ENCODE assay signal across 17 cellular contexts in the genomic region with DNA sequence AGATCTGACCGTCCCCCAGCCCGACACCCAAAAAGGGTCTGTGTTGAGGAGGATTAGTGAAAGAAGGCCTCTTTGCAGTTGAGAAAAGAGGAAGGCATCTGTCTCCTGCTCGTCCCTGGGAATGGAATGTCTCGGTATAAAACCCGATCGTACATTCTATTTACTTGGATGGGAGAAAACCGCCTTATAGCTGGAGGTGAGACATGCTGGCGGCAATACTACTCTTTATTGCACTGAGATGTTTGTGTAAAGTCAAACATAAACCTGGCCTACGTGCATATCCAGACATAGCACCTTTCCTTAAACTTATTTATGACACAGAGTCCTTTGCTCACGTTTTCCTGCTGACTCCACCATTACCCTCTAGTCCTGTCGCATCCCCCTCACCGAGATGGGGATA. TPM values are rescaled to one million over a fixed set of nuclear protein-coding genes. Genes with fewer than 3 reads are reported as not detected.
A peak's percentile ranks its signal among the peaks of the same experiment; 100 is the strongest.
DNase-seq lines count a peak whose midpoint lies in the region; ATAC-seq and TF ChIP-seq lines count a peak whose summit lies in the region.
"Had no signal": no experiment of that assay in that cellular context is flagged by ENCODE, and none has a peak within 500 bp of the region (broad histone marks: within the 10 kb centered on the region; RNA-seq: fewer than 3 reads in every experiment).

No MANE protein-coding gene starts in this region.

- H3K4me2 ChIP-seq in PC-9: no peak overlapping the region

- BruUV-seq in PC-9 (replicated peaks; lab: Mats Ljungman, UMichigan): no TSS peak

- peaks cover 54% of the 10 kb centered on the region for H3K36me3 ChIP-seq in PC-9 (ENCODE audit: low read depth)

- H3K27ac Mint-ChIP-seq in central memory CD8-positive, alpha-beta T cell (ENCODE audit: low read depth): peak overlapping the region; percentile 50
- H3K27ac Mint-ChIP-seq in neural crest cell (ENCODE audit: unreplicated experiment): no peak overlapping the region
- peak overlapping the region; percentile 19 for H3K27ac Mint-ChIP-seq in type B pancreatic cell
- no peak overlapping the region for H3K27ac Mint-ChIP-seq in activated CD4-positive, alpha-beta memory T cell treated with anti-CD3 and anti-CD28 coated beads for 36 hours

- peak overlapping the region; percentile 99; the same call in 1 of the 2 replicates for H3K27ac ChIP-seq in PC-9

- H3K79me2 ChIP-seq in PC-9 (ENCODE audit: low read depth): peaks cover 74% of the 10 kb centered on the region

- H3K27me3 ChIP-seq in PC-9 (ENCODE audit: insufficient read depth, low read depth): no peaks in the 10 kb centered on the region

- ATAC-seq in central memory CD8-positive, alpha-beta T cell (replicated peaks; ENCODE audit: extremely low read depth, poor library complexity, severe bottlenecking): no peak
- no peak for ATAC-seq in GM21723 (IDR thresholded peaks at IDR 0.05; ENCODE audit: unreplicated experiment)

- H2AFZ ChIP-seq in PC-9: no peak overlapping the region

- H3F3A ChIP-seq in PC-9 (ENCODE audit: insufficient read depth, low read depth): peaks cover 54% of the 10 kb centered on the region

- peaks cover 43% of the 10 kb centered on the region for H3K36me3 Mint-ChIP-seq in central memory CD8-positive, alpha-beta T cell (ENCODE audit: insufficient read depth)
- H3K36me3 Mint-ChIP-seq in neural crest cell (ENCODE audit: low read depth): peaks cover 21% of the 10 kb centered on the region
- peaks cover 39% of the 10 kb centered on the region for H3K36me3 Mint-ChIP-seq in type B pancreatic cell
- H3K36me3 Mint-ChIP-seq in activated CD4-positive, alpha-beta memory T cell treated with anti-CD3 and anti-CD28 coated beads for 36 hours: peaks cover 48% of the 10 kb centered on the region

- no peaks in the 10 kb centered on the region for H3K9me3 Mint-ChIP-seq in central memory CD8-positive, alpha-beta T cell
- H3K9me3 Mint-ChIP-seq in neural crest cell (no peaks in the 10 kb centered on the region), type B pancreatic cell (no peaks in the 10 kb centered on the region)
- no peaks in the 10 kb centered on the region for H3K9me3 Mint-ChIP-seq in activated CD4-positive, alpha-beta memory T cell treated with anti-CD3 and anti-CD28 coated beads for 36 hours
- H3K9me3 Mint-ChIP-seq: CD4-positive, CD25-positive, alpha-beta regulatory T cell had no signal

- H3K27me3 Mint-ChIP-seq in central memory CD8-positive, alpha-beta T cell: no peaks in the 10 kb centered on the region
- H3K27me3 Mint-ChIP-seq in neural crest cell (ENCODE audit: low read depth): no peaks in the 10 kb centered on the region
- no peaks in the 10 kb centered on the region for H3K27me3 Mint-ChIP-seq in type B pancreatic cell
- no peaks in the 10 kb centered on the region for H3K27me3 Mint-ChIP-seq in activated CD4-positive, alpha-beta memory T cell treated with anti-CD3 and anti-CD28 coated beads for 36 hours
- H3K27me3 Mint-ChIP-seq: CD4-positive, CD25-positive, alpha-beta regulatory T cell had no signal

- no peaks in the 10 kb centered on the region for H3K9me2 ChIP-seq in PC-9 (ENCODE audit: insufficient read depth)

- H4K20me1 ChIP-seq in PC-9 (ENCODE audit: insufficient read depth): no peaks in the 10 kb centered on the region

- POLR2A ChIA-PET in PC-9 (lab: Charles Lee; ENCODE audit: unreplicated experiment): no interaction called here
- POLR2A ChIA-PET in activated CD4-positive, alpha-beta memory T cell treated with anti-CD3 and anti-CD28 coated beads for 36 hours (lab: Charles Lee): no interaction called here

- no peaks in the 10 kb centered on the region for H3K9me3 ChIP-seq in PC-9 (ENCODE audit: insufficient read depth, low read depth)
- H3K9me3 ChIP-seq: HAP-1 had no signal

- H3K4me1 Mint-ChIP-seq in central memory CD8-positive, alpha-beta T cell: peaks cover 70% of the 10 kb centered on the region
- peaks cover 31% of the 10 kb centered on the region for H3K4me1 Mint-ChIP-seq in neural crest cell
- peaks cover 24% of the 10 kb centered on the region for H3K4me1 Mint-ChIP-seq in type B pancreatic cell (ENCODE audit: unreplicated experiment)
- peaks cover 56% of the 10 kb centered on the region for H3K4me1 Mint-ChIP-seq in activated CD4-positive, alpha-beta memory T cell treated with anti-CD3 and anti-CD28 coated beads for 36 hours (ENCODE audit: low read depth)

- peaks cover 72% of the 10 kb centered on the region for H3K4me1 ChIP-seq in PC-9 (replicated peaks; ENCODE audit: insufficient read depth)

- H3K4me3 ChIP-seq in PC-9: no peak overlapping the region
- H3K4me3 ChIP-seq: HAP-1 had no signal

- no peak overlapping the region for H3K4me3 Mint-ChIP-seq in central memory CD8-positive, alpha-beta T cell
- peak overlapping the region; percentile 40 for H3K4me3 Mint-ChIP-seq in neural crest cell
- H3K4me3 Mint-ChIP-seq in type B pancreatic cell: peak overlapping the region; percentile 42
- no peak overlapping the region for H3K4me3 Mint-ChIP-seq in activated CD4-positive, alpha-beta memory T cell treated with anti-CD3 and anti-CD28 coated beads for 36 hours

- TF ChIP-seq CTCF in PC-9 (conservative IDR thresholded peaks at IDR 0.05): no peak
- TF ChIP-seq CTCF in neural crest cell (conservative IDR thresholded peaks at IDR 0.05): no peak
- no peak for TF ChIP-seq CTCF in type B pancreatic cell (conservative IDR thresholded peaks at IDR 0.05)

- CTCF ChIA-PET in PC-9 (lab: Charles Lee): no interaction called here
- CTCF ChIA-PET in activated CD4-positive, alpha-beta memory T cell treated with anti-CD3 and anti-CD28 coated beads for 36 hours (lab: Charles Lee): no interaction called here

- intact Hi-C loops in PC-9 (cut with micrococcal nuclease; ENCODE audit: unreplicated experiment): no loop called here
- intact Hi-C loops in activated CD4-positive, alpha-beta memory T cell treated with anti-CD3 and anti-CD28 coated beads for 36 hours (cut with micrococcal nuclease): loop anchor here (10.0 kb wide), 1 partner anchor 167 kb away; a partner anchor contains a TSS

- no peak for DNase-seq in PC-9
- no peak for DNase-seq in central memory CD8-positive, alpha-beta T cell (ENCODE audit: low spot score in 2 of 2)
- no peak for DNase-seq in neural crest cell (ENCODE audit: low read depth, low spot score)
- no peak for DNase-seq in type B pancreatic cell (ENCODE audit: extremely low spot score, unreplicated experiment)
- DNase-seq in activated naive CD4-positive, alpha-beta T cell treated with anti-CD3 and anti-CD28 coated beads, Interleukin-2, amount 50 U/mL, for 16 hours: no peak
- no peak for DNase-seq in activated CD4-positive, alpha-beta memory T cell treated with anti-CD3 and anti-CD28 coated beads for 36 hours
- DNase-seq: Calu3; CD4-positive, CD25-positive, alpha-beta regulatory T cell; NCI-H1417 treated with DMSO at 0.1 percent for 48 hours; NCI-H1930; NCI-H526 treated with DMSO at 0.1 percent for 48 hours; NK-92 treated with Interleukin-12 subunit alpha and Interleukin-12 subunit beta, amount 100 ng/mL, for 24 hours; SIG-M5 had no signal

RNA-seq across cellular contexts. Expression of a gene that starts 4.5 kb away (rescaled TPM):
- total RNA-seq in PC-9 (2021) (83.0 and 95.8 TPM in 2 replicates), neural crest cell (44.6 and 44.9 TPM in 2 replicates), type B pancreatic cell (ENCODE audit: low replicate concordance) (42.6 and 44.1 TPM in 2 replicates)
- 10 to 100 TPM; 47.5 to 48.6 TPM for total RNA-seq in activated CD4-positive, alpha-beta memory T cell treated with anti-CD3 and anti-CD28 coated beads for 36 hours

RNA-seq across cellular contexts. Expression of a gene that starts 4.7 kb away (rescaled TPM):
- total RNA-seq in PC-9 (2021) (70.9 and 79.2 TPM in 2 replicates), neural crest cell (27.4 and 30.3 TPM in 2 replicates), type B pancreatic cell (ENCODE audit: low replicate concordance) (22.0 and 24.7 TPM in 2 replicates)
- 10 to 100 TPM; 33.7 to 35.9 TPM for total RNA-seq in activated CD4-positive, alpha-beta memory T cell treated with anti-CD3 and anti-CD28 coated beads for 36 hours

RNA-seq across cellular contexts. Expression of a gene that starts 16.2 kb away (rescaled TPM):
- total RNA-seq in PC-9 (2021) (14.4 and 15.3 TPM in 2 replicates), neural crest cell (0.39 and 0.42 TPM in 2 replicates), type B pancreatic cell (ENCODE audit: low replicate concordance) (0.29 and 0.39 TPM in 2 replicates)
- total RNA-seq in activated CD4-positive, alpha-beta memory T cell treated with anti-CD3 and anti-CD28 coated beads for 36 hours: under 1 TPM; 0.14 to 0.19 TPM
- total RNA-seq: CD4-positive, CD25-positive, alpha-beta regulatory T cell; HT1080; RPMI7951 had no signal

RNA-seq across cellular contexts. Expression of a gene that starts 56.7 kb away (rescaled TPM):
- total RNA-seq in PC-9 (2021) (107 and 128 TPM in 2 replicates), neural crest cell (85.0 and 85.3 TPM in 2 replicates), type B pancreatic cell (ENCODE audit: low replicate concordance) (77.3 and 77.5 TPM in 2 replicates)
- total RNA-seq in activated CD4-positive, alpha-beta memory T cell treated with anti-CD3 and anti-CD28 coated beads for 36 hours: 100 to 1,000 TPM; 130 to 134 TPM

Comparison
In these comparisons a context has a peak if more than half of its experiments do, and no peak if none do; other contexts are left out.
1. H3K27ac Mint-ChIP-seq: peak in central memory CD8-positive, alpha-beta T cell (single experiment) and type B pancreatic cell (single experiment); none in neural crest cell (single experiment) and activated CD4-positive, alpha-beta memory T cell treated with anti-CD3 and anti-CD28 coated beads for 36 hours (single experiment).
2. H3K4me3 Mint-ChIP-seq: peak in neural crest cell (single experiment) and type B pancreatic cell (single experiment); none in central memory CD8-positive, alpha-beta T cell (single experiment) and activated CD4-positive, alpha-beta memory T cell treated with anti-CD3 and anti-CD28 coated beads for 36 hours (single experiment).
3. RNA of a gene that starts 16.2 kb away (total RNA-seq): 14.4 to 15.3 TPM in PC-9; 0.39 to 0.42 TPM in neural crest cell, 0.29 to 0.39 TPM in type B pancreatic cell and 0.14 to 0.19 TPM in activated CD4-positive, alpha-beta memory T cell treated with anti-CD3 and anti-CD28 coated beads for 36 hours; every median in the first group is over 10 times any median in the second.